ENCODE assay signal across 8 cellular contexts in genomic region chr17:41678411-41678906, GRCh38. TPM values are rescaled to one million over a fixed set of nuclear protein-coding genes. Genes with fewer than 3 reads are reported as not detected.
A peak's percentile ranks its signal among the peaks of the same experiment; 100 is the strongest.
DNase-seq lines count a peak whose midpoint lies in the region; ATAC-seq and TF ChIP-seq lines count a peak whose summit lies in the region.

No MANE protein-coding gene starts in this region.

- H3K9me3 Mint-ChIP-seq in activated naive CD4-positive, alpha-beta T cell treated with anti-CD3 and anti-CD28 coated beads, Interleukin-2, amount 50 U/mL, for 24 hours: no peaks in the 10 kb centered on the region
- H3K9me3 Mint-ChIP-seq in natural killer cell (no peaks in the 10 kb centered on the region), endodermal cell (peaks cover 8% of the 10 kb centered on the region)

- 86 to 100% methylated on average over 2 of the region's 2 CpGs for WGBS in endodermal cell (ENCODE audit: insufficient coverage in 1 of 2, insufficient read length in 1 of 2), 2 experiments

- H3K27me3 Mint-ChIP-seq in activated naive CD4-positive, alpha-beta T cell treated with anti-CD3 and anti-CD28 coated beads, Interleukin-2, amount 50 U/mL, for 24 hours: no peaks in the 10 kb centered on the region
- no peaks in the 10 kb centered on the region for H3K27me3 Mint-ChIP-seq in natural killer cell (ENCODE audit: low read depth in 2 of 2)
- peaks cover 7% of the 10 kb centered on the region for H3K27me3 Mint-ChIP-seq in endodermal cell (ENCODE audit: insufficient read depth)

- no peak overlapping the region for H3K9ac ChIP-seq in endodermal cell (ENCODE audit: extremely low read depth, low read length, poor library complexity, severe bottlenecking)

- peak overlapping the region; percentile 99 for H3K27ac Mint-ChIP-seq in activated naive CD4-positive, alpha-beta T cell treated with anti-CD3 and anti-CD28 coated beads, Interleukin-2, amount 50 U/mL, for 24 hours
- H3K27ac Mint-ChIP-seq in natural killer cell (peak overlapping the region; percentile 92), endodermal cell (no peak overlapping the region)

- H3K4me1 ChIP-seq in endodermal cell (ENCODE audit: control insufficient read depth, insufficient read depth, low read length): peaks cover 2% of the 10 kb centered on the region

- H3K4me1 Mint-ChIP-seq in activated naive CD4-positive, alpha-beta T cell treated with anti-CD3 and anti-CD28 coated beads, Interleukin-2, amount 50 U/mL, for 24 hours: peaks cover 39% of the 10 kb centered on the region
- H3K4me1 Mint-ChIP-seq in natural killer cell: peaks cover 17 to 22% of the 10 kb centered on the region in 2 donors
- peaks cover 29% of the 10 kb centered on the region for H3K4me1 Mint-ChIP-seq in endodermal cell

- no peak overlapping the region for H3K27ac ChIP-seq in endodermal cell (ENCODE audit: low read depth, low read length)

- no peak for DNase-seq in activated naive CD4-positive, alpha-beta T cell treated with Interleukin-2 at 50 U/mL for 16 hours
- DNase-seq in M059J (ENCODE audit: low read depth): peak; percentile 85
- DNase-seq in cardiac fibroblast (ENCODE audit: low read depth in 2 of 2): peak; percentile 30 to 36
- no peak for DNase-seq in natural killer cell
- no peak for DNase-seq in KG1 (lab: John Stamatoyannopoulos, UW)
- no peak for DNase-seq in endodermal cell

- ATAC-seq in natural killer cell: peak; percentile 6 to 40 (median 28)
- no peak for ATAC-seq in HG03439 (IDR thresholded peaks at IDR 0.05; ENCODE audit: unreplicated experiment)

- H3K4me3 ChIP-seq in cardiac fibroblast (replicated peaks in 1 of 2; ENCODE audit: low read depth in 2 of 2, low read length in 2 of 2): peak overlapping the region; percentile 1 to 13
- no peak overlapping the region for H3K4me3 ChIP-seq in endodermal cell (ENCODE audit: low read length)

- peak overlapping the region; percentile 92 for H3K4me3 Mint-ChIP-seq in activated naive CD4-positive, alpha-beta T cell treated with anti-CD3 and anti-CD28 coated beads, Interleukin-2, amount 50 U/mL, for 24 hours
- peak overlapping the region; percentile 88 for H3K4me3 Mint-ChIP-seq in natural killer cell
- H3K4me3 Mint-ChIP-seq in endodermal cell: no peak overlapping the region

- no peaks in the 10 kb centered on the region for H3K27me3 ChIP-seq in endodermal cell (ENCODE audit: control insufficient read depth, insufficient read depth, low read length, poor library complexity, severe bottlenecking)

- no peak for TF ChIP-seq CTCF in cardiac fibroblast (IDR thresholded peaks at IDR 0.05; ENCODE audit: low read depth, low read length)
- no peak for TF ChIP-seq CTCF in natural killer cell (IDR thresholded peaks at IDR 0.05)
- no peak for TF ChIP-seq CTCF in endodermal cell (conservative IDR thresholded peaks at IDR 0.05)

- no peaks in the 10 kb centered on the region for H3K9me3 ChIP-seq in endodermal cell (ENCODE audit: control insufficient read depth, low read length)

- no peaks in the 10 kb centered on the region for H3K36me3 ChIP-seq in endodermal cell (ENCODE audit: control insufficient read depth, insufficient read depth, low read length)

- peaks cover 2% of the 10 kb centered on the region for H3K36me3 Mint-ChIP-seq in activated naive CD4-positive, alpha-beta T cell treated with anti-CD3 and anti-CD28 coated beads, Interleukin-2, amount 50 U/mL, for 24 hours
- H3K36me3 Mint-ChIP-seq in natural killer cell (no peaks in the 10 kb centered on the region), endodermal cell (ENCODE audit: low read depth) (no peaks in the 10 kb centered on the region)

- intact Hi-C loops in natural killer cell (cut with micrococcal nuclease): no loop called here

RNA-seq across cellular contexts. Expression of gene EIF1, which starts 10.2 kb away (rescaled TPM):
- total RNA-seq in M059J (2014; rRNA removed; shearing (Covaris generic)): 54.4 and 64.1 TPM in 2 replicates
- 1,000 to 10,000 TPM; 2,034 to 2,368 (median 2,279) TPM for total RNA-seq in natural killer cell
- total RNA-seq in endodermal cell: 100 to 1,000 TPM; 526 to 573 TPM
- 718 TPM for polyA plus RNA-seq in endodermal cell (2013, experiment 1 of 2)
- polyA plus RNA-seq in endodermal cell (2013, experiment 2 of 2): 619 TPM

RNA-seq across cellular contexts. Expression of gene GAST, which starts 33.7 kb away (rescaled TPM):
- not detected in 2 replicates for total RNA-seq in M059J (2014; rRNA removed; shearing (Covaris generic))
- total RNA-seq in natural killer cell (not detected), endodermal cell (not detected)
- not detected for polyA plus RNA-seq in endodermal cell (2013, experiment 1 of 2)
- polyA plus RNA-seq in endodermal cell (2013, experiment 2 of 2): not detected

RNA-seq across cellular contexts. Expression of gene KRT17, which starts 54.1 kb away (rescaled TPM):
- 6.7 and 8.5 TPM in 2 replicates for total RNA-seq in M059J (2014; rRNA removed; shearing (Covaris generic))
- total RNA-seq in natural killer cell: not detected
- not detected for total RNA-seq in endodermal cell
- 0.36 TPM for polyA plus RNA-seq in endodermal cell (2013, experiment 1 of 2)
- polyA plus RNA-seq in endodermal cell (2013, experiment 2 of 2): 0.62 TPM

RNA-seq across cellular contexts. Expression of gene HAP1, which starts 56.0 kb away (rescaled TPM):
- 0.05 and 0.07 TPM in 2 replicates for total RNA-seq in M059J (2014; rRNA removed; shearing (Covaris generic))
- total RNA-seq in natural killer cell: not detected
- 1 to 10 TPM; 1.7 TPM for total RNA-seq in endodermal cell
- 0.82 TPM for polyA plus RNA-seq in endodermal cell (2013, experiment 1 of 2)
- polyA plus RNA-seq in endodermal cell (2013, experiment 2 of 2): 0.66 TPM

Comparison
In these comparisons a context has a peak if more than half of its experiments do, and no peak if none do; other contexts are left out.
1. DNase-seq: peak in M059J (single experiment) and cardiac fibroblast (2 of 2); none in activated naive CD4-positive, alpha-beta T cell treated with Interleukin-2 at 50 U/mL for 16 hours (single experiment), natural killer cell (single experiment), KG1 (single experiment) and endodermal cell (single experiment).